In the genomic region with DNA sequence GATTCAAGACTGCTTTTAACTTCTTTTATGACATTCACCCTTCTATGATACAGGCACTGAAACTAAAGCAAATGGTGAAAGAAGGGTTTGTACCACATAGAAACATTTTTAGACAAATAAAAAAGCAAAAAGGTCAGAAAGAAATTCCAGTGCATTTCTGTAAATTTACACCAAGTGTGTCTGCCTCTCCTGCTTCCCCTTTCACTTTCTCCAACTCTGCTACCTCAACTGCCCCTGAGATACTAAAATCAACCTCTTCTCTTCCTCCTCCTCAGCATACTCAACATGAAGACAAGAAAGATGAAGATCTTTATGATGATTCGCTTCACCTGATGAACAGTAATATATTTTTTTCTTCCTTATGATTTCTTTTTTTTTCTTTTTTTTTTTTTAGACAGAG, we compare ENCODE assay signal across 19 cellular contexts.
A peak's percentile ranks its signal among the peaks of the same experiment; 100 is the strongest.
DNase-seq lines count a peak whose midpoint lies in the region; TF ChIP-seq lines count a peak whose summit lies in the region.
"Had no signal": no experiment of that assay in that cellular context is flagged by ENCODE, and none has a peak within 500 bp of the region (broad histone marks: within the 10 kb centered on the region; RNA-seq: fewer than 3 reads in every experiment).

No MANE protein-coding gene starts in this region.

- H3K36me3 ChIP-seq in OCI-LY3 (replicated peaks; ENCODE audit: low read depth, low read length): peaks cover 4% of the 10 kb centered on the region
- H3K36me3 ChIP-seq: thoracic aorta had no signal

- DNase-seq in SIG-M5 treated with dmso at 0.1 percent for 504 hours (lab: John Stamatoyannopoulos, UW; ENCODE audit: unreplicated experiment) (peak; percentile 1), SIG-M5 (lab: John Stamatoyannopoulos, UW) (no peak), GM12864 (ENCODE audit: low read depth) (peak; percentile 7), immature natural killer cell (peak in 2 of 3 donors; percentile 5 to 9), SHP77 treated with DMSO at 0.1 percent for 48 hours (lab: John Stamatoyannopoulos, UW) (no peak), foreskin fibroblast (no peak)
- no peak for DNase-seq in activated effector memory CD4-positive, alpha-beta T cell treated with Interleukin-2 at 50 U/mL for 16 hours
- DNase-seq: activated CD4-positive, CD25-positive, alpha-beta regulatory T cell treated with anti-CD3 and anti-CD28 coated beads, Interleukin-2, amount 50 U/mL, for 72 hours; DMS53; Kasumi-1; left cardiac atrium; NCI-H146; NCI-H226 had no signal

- H3K4me1 ChIP-seq in OCI-LY3 (ENCODE audit: low read length): peaks cover 25% of the 10 kb centered on the region

- peak overlapping the region; percentile 62 for H3K27ac ChIP-seq in OCI-LY3 (ENCODE audit: low read length)
- H3K27ac ChIP-seq: BLaER1 treated with 17β-estradiol and CSF1 and Interleukin-3, amounts not matched to agents 10 nM and 100 nM; cardiac muscle cell; thoracic aorta had no signal

- no peak overlapping the region for H2AFZ ChIP-seq in OCI-LY3 (ENCODE audit: low read depth, low read length)
- H2AFZ ChIP-seq: GM23338 had no signal

- TF ChIP-seq CTCF in GM12864 (IDR thresholded peaks at IDR 0.05; ENCODE audit: low read depth, low read length, missing control alignments): no peak
- TF ChIP-seq CTCF in OCI-LY3 (IDR thresholded peaks at IDR 0.05; ENCODE audit: low read depth, low read length): no peak
- no peak for TF ChIP-seq CTCF in foreskin fibroblast (IDR thresholded peaks at IDR 0.05; ENCODE audit: low read depth, low read length)

- no peak overlapping the region for H3K9ac ChIP-seq in OCI-LY3 (ENCODE audit: low read length)
- H3K9ac ChIP-seq: BLaER1 treated with 17β-estradiol and CSF1 and Interleukin-3, amounts not matched to agents 10 nM and 100 nM had no signal

- H3K9me3 Mint-ChIP-seq in immature natural killer cell: no peaks in the 10 kb centered on the region
- H3K9me3 Mint-ChIP-seq: GM23338 had no signal

- peaks cover 48 to 49% of the 10 kb centered on the region in 2 donors for H3K4me1 Mint-ChIP-seq in immature natural killer cell
- H3K4me1 Mint-ChIP-seq: GM23338, neural crest cell had no signal

- peak overlapping the region; percentile 83 to 95 (median 90) for H3K27ac Mint-ChIP-seq in immature natural killer cell
- H3K27ac Mint-ChIP-seq: GM23338 had no signal

- peak overlapping the region; percentile 69; the same call in 1 of the 2 replicates for H3K4me2 ChIP-seq in OCI-LY3 (ENCODE audit: low read length)
- H3K4me2 ChIP-seq: BLaER1 treated with 17β-estradiol and CSF1 and Interleukin-3, amounts not matched to agents 10 nM and 100 nM; GM23338 had no signal

- H3K4me3 ChIP-seq in GM12864 (ENCODE audit: low read depth, low read length) (no peak overlapping the region), OCI-LY3 (ENCODE audit: low read length) (no peak overlapping the region), foreskin fibroblast (ENCODE audit: low read depth in 1 of 2, low read length in 2 of 2) (no peak overlapping the region)
- H3K4me3 ChIP-seq: BLaER1 treated with 17β-estradiol and CSF1 and Interleukin-3, amounts not matched to agents 10 nM and 100 nM; cardiac muscle cell; GM23338; thoracic aorta had no signal

- no peaks in the 10 kb centered on the region for H3K9me3 ChIP-seq in OCI-LY3 (ENCODE audit: insufficient read depth, low read length)
- H3K9me3 ChIP-seq: BLaER1 treated with 17β-estradiol and CSF1 and Interleukin-3, amounts not matched to agents 10 nM and 100 nM; thoracic aorta had no signal

- H3K27me3 ChIP-seq in OCI-LY3 (ENCODE audit: low read depth, low read length): no peaks in the 10 kb centered on the region
- H3K27me3 ChIP-seq: BLaER1 treated with 17β-estradiol and CSF1 and Interleukin-3, amounts not matched to agents 10 nM and 100 nM; cardiac muscle cell had no signal

- H4K20me1 ChIP-seq in OCI-LY3 (ENCODE audit: insufficient read depth, low read length): no peaks in the 10 kb centered on the region
- H4K20me1 ChIP-seq: BLaER1 treated with 17β-estradiol and CSF1 and Interleukin-3, amounts not matched to agents 10 nM and 100 nM had no signal

- peak overlapping the region; percentile 73 to 84 (median 81) for H3K4me3 Mint-ChIP-seq in immature natural killer cell
- H3K4me3 Mint-ChIP-seq: GM23338, neural crest cell had no signal

- peaks cover 0 to 4% (median 2%) of the 10 kb centered on the region in 3 donors for H3K27me3 Mint-ChIP-seq in immature natural killer cell (ENCODE audit: low read depth in 3 of 3)

- H3K36me3 Mint-ChIP-seq in immature natural killer cell: peaks cover 0 to 26% (median 21%) of the 10 kb centered on the region in 3 donors

- no peaks in the 10 kb centered on the region for H3K79me2 ChIP-seq in OCI-LY3 (ENCODE audit: low read length)

Comparison
In these comparisons a context has a peak if more than half of its experiments do, and no peak if none do; other contexts are left out.
1. DNase-seq: peak in SIG-M5 treated with dmso at 0.1 percent for 504 hours (single experiment), GM12864 (single experiment) and immature natural killer cell (2 of 3); none in SIG-M5 (single experiment), SHP77 treated with DMSO at 0.1 percent for 48 hours (single experiment), activated effector memory CD4-positive, alpha-beta T cell treated with Interleukin-2 at 50 U/mL for 16 hours (single experiment) and foreskin fibroblast (0 of 2).